11 cellular contexts compared by ENCODE assay signal in genomic region chr10:62085404-62085803, GRCh38.
DNase-seq lines count a peak whose midpoint lies in the region; ATAC-seq and TF ChIP-seq lines count a peak whose summit lies in the region.
"Had no signal": no experiment of that assay in that cellular context is flagged by ENCODE, and none has a peak within 500 bp of the region (broad histone marks: within the 10 kb centered on the region; RNA-seq: fewer than 3 reads in every experiment).

No MANE protein-coding gene starts in this region.

- TF ChIP-seq POLR2A in stomach (IDR thresholded peaks at IDR 0.05): no peak

- H3K9me3 Mint-ChIP-seq in activated naive CD4-positive, alpha-beta T cell treated with anti-CD3 and anti-CD28 coated beads, Interleukin-2, amount 50 U/mL, for 24 hours: no peaks in the 10 kb centered on the region
- H3K9me3 Mint-ChIP-seq in activated B cell treated with CpG ODN at 0.5 μM for 24 hours (no peaks in the 10 kb centered on the region), immature natural killer cell (no peaks in the 10 kb centered on the region), WTC11 (no peaks in the 10 kb centered on the region)

- peaks cover 77% of the 10 kb centered on the region for H3K4me1 Mint-ChIP-seq in activated naive CD4-positive, alpha-beta T cell treated with anti-CD3 and anti-CD28 coated beads, Interleukin-2, amount 50 U/mL, for 24 hours
- H3K4me1 Mint-ChIP-seq in activated B cell treated with CpG ODN at 0.5 μM for 24 hours (peaks cover 71% of the 10 kb centered on the region), immature natural killer cell (peaks cover 37 to 54% of the 10 kb centered on the region in 2 donors), WTC11 (no peaks in the 10 kb centered on the region)

- H3K4me3 ChIP-seq in stomach: no peak overlapping the region

- TF ChIP-seq CTCF in activated B cell treated with CpG ODN at 0.5 μM for 24 hours (IDR thresholded peaks at IDR 0.05): no peak
- TF ChIP-seq CTCF in stomach (IDR thresholded peaks at IDR 0.05): no peak
- TF ChIP-seq CTCF in WTC11 (IDR thresholded peaks at IDR 0.05): no peak

- intact Hi-C loops in activated B cell treated with CpG ODN at 0.5 μM for 24 hours (cut with micrococcal nuclease) (loop anchor here (10.0 kb wide), 1 partner anchor 331 kb away; no protein-coding TSS in a partner anchor), stomach (cut with DNase I; ENCODE audit: low total_unique reads) (no loop called here)

- H3K9me3 ChIP-seq in stomach: no peaks in the 10 kb centered on the region

- no peak for DNase-seq in activated naive CD4-positive, alpha-beta T cell treated with anti-CD3 and anti-CD28 coated beads, Interleukin-2, amount 50 U/mL, for 16 hours
- DNase-seq in activated B cell treated with CpG ODN at 0.5 μM for 24 hours: no peak
- DNase-seq in immature natural killer cell: no peak
- no peak for DNase-seq in stomach
- no peak for DNase-seq in SW480 (ENCODE audit: low spot score)
- no peak for DNase-seq in WTC11 (ENCODE audit: low spot score)
- DNase-seq in mesenteric fat pad (ENCODE audit: low spot score): no peak
- DNase-seq: GOT3; left colon; stimulated activated CD4-positive, alpha-beta T cell treated with anti-CD3 and anti-CD28 coated beads, Interleukin-15, amount 100 ng/mL, for 24 hours had no signal

- ATAC-seq in activated B cell treated with CpG ODN at 0.5 μM for 24 hours (ENCODE audit: low read depth) (no peak), WTC11 (no peak)
- ATAC-seq: left colon had no signal

- POLR2A ChIA-PET in activated B cell treated with CpG ODN at 0.5 μM for 24 hours (lab: Charles Lee): interaction anchor here (1.1 kb wide), 1 partner anchor 37 kb away, joined by 3 read pairs; no protein-coding TSS in a partner anchor
- POLR2A ChIA-PET in WTC11 (lab: Charles Lee): no interaction called here

- H3K27me3 ChIP-seq in stomach: no peaks in the 10 kb centered on the region

- CTCF ChIA-PET in activated B cell treated with CpG ODN at 0.5 μM for 24 hours (lab: Charles Lee): no interaction called here
- CTCF ChIA-PET in WTC11 (lab: Charles Lee): no interaction called here

- peak overlapping the region; percentile 55 for H3K4me3 Mint-ChIP-seq in activated naive CD4-positive, alpha-beta T cell treated with anti-CD3 and anti-CD28 coated beads, Interleukin-2, amount 50 U/mL, for 24 hours
- H3K4me3 Mint-ChIP-seq in activated B cell treated with CpG ODN at 0.5 μM for 24 hours (no peak overlapping the region), immature natural killer cell (no peak overlapping the region), WTC11 (no peak overlapping the region)

- peaks cover 31 to 51% (median 39%) of the 10 kb centered on the region in 4 donors for H3K4me1 ChIP-seq in stomach

- 82 to 94% (median 90%) methylated on average over 2 of the region's 2 CpGs for WGBS in stomach, 5 donors

- H3K27ac ChIP-seq in stomach: peak overlapping the region in 4 of 5 donors; percentile 50 to 89 (median 84)

- no peaks in the 10 kb centered on the region for H3K27me3 Mint-ChIP-seq in activated naive CD4-positive, alpha-beta T cell treated with anti-CD3 and anti-CD28 coated beads, Interleukin-2, amount 50 U/mL, for 24 hours
- H3K27me3 Mint-ChIP-seq in activated B cell treated with CpG ODN at 0.5 μM for 24 hours (no peaks in the 10 kb centered on the region), immature natural killer cell (ENCODE audit: low read depth in 3 of 3) (peaks cover 0 to 1% (median 0%) of the 10 kb centered on the region in 3 donors), WTC11 (ENCODE audit: low read depth) (no peaks in the 10 kb centered on the region)

- H3K27ac Mint-ChIP-seq in activated naive CD4-positive, alpha-beta T cell treated with anti-CD3 and anti-CD28 coated beads, Interleukin-2, amount 50 U/mL, for 24 hours: peak overlapping the region; percentile 77
- H3K27ac Mint-ChIP-seq in activated B cell treated with CpG ODN at 0.5 μM for 24 hours (peak overlapping the region; percentile 77), immature natural killer cell (peak overlapping the region in 4 of 6 donors; percentile 30 to 66 (median 44)), WTC11 (no peak overlapping the region)

- peaks cover 13 to 53% (median 48%) of the 10 kb centered on the region in 4 donors for H3K36me3 ChIP-seq in stomach

- no peak for TF ChIP-seq EP300 in stomach (IDR thresholded peaks at IDR 0.05)

- peaks cover 39% of the 10 kb centered on the region for H3K36me3 Mint-ChIP-seq in activated naive CD4-positive, alpha-beta T cell treated with anti-CD3 and anti-CD28 coated beads, Interleukin-2, amount 50 U/mL, for 24 hours
- peaks cover 58% of the 10 kb centered on the region for H3K36me3 Mint-ChIP-seq in activated B cell treated with CpG ODN at 0.5 μM for 24 hours (ENCODE audit: low read depth)
- H3K36me3 Mint-ChIP-seq in immature natural killer cell: peaks cover 24 to 41% (median 25%) of the 10 kb centered on the region in 3 donors
- no peaks in the 10 kb centered on the region for H3K36me3 Mint-ChIP-seq in WTC11

TF ChIP-seq in WTC11, 78 proteins besides CTCF, POLR2A, EP300 and RAD21 (continues in another document):
- no peak for TF ChIP-seq E2F4 (CRISPR knock-in tag; IDR thresholded peaks at IDR 0.05; ENCODE audit: borderline replicate concordance, low read depth)
- TF ChIP-seq GRHL2 (CRISPR knock-in tag; IDR thresholded peaks at IDR 0.05; ENCODE audit: insufficient replicate concordance, severe bottlenecking): no peak
- TF ChIP-seq ARID4B (CRISPR knock-in tag; IDR thresholded peaks at IDR 0.05; ENCODE audit: borderline replicate concordance): no peak
- TF ChIP-seq ZNF281 (CRISPR knock-in tag; IDR thresholded peaks at IDR 0.05): no peak
- no peak for TF ChIP-seq TCF7 (CRISPR knock-in tag; IDR thresholded peaks at IDR 0.05; ENCODE audit: low read depth)
